ENCODE assay signal across 9 cellular contexts in the genomic region with DNA sequence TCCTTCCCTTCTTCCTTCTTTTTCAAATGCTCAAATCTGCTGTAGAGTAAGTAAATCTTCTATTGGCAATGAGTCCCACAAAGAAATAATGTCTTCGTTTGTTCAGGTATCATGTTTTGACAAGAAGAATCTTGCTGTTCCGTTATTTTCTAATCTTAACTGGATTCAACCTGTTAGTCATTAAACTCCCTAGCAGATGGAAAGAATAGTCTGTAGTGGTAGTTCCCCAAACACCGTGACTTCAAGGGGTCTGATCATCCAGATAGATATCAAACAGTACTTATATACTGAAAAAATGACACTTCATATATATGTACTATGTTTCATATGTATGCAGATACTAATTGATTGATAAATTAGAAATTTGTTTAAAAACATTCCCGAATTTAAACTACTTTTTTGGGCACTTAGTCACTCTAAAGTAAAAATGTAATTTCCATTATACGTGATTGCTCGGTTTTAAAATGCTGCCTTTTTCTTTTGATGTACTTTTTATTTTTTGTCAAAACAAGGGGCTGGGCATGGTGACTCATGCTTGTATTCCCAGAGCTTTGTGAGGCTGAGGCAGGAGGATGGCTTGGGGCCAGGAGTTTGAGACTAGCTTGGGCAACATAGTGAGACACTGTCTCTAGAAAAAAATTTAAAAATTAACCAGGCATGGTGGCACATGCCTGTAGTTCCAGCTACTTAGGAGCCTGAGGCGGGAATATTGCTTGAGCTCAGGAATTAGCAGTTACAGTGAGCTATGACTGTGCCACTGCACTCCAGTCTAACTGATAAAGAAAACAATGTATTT.
DNase-seq lines count a peak whose midpoint lies in the region; ATAC-seq and TF ChIP-seq lines count a peak whose summit lies in the region.
"Had no signal": no experiment of that assay in that cellular context is flagged by ENCODE, and none has a peak within 500 bp of the region (broad histone marks: within the 10 kb centered on the region; RNA-seq: fewer than 3 reads in every experiment).

No MANE protein-coding gene starts in this region.

- H4K20me1 ChIP-seq in fibroblast of lung (ENCODE audit: control insufficient read depth, extremely low read depth, insufficient read depth, low read length): no peaks in the 10 kb centered on the region
- H4K20me1 ChIP-seq in osteoblast (ENCODE audit: insufficient read depth, low read length): no peaks in the 10 kb centered on the region
- no peaks in the 10 kb centered on the region for H4K20me1 ChIP-seq in MM.1S (ENCODE audit: insufficient read depth, low read length)

- no peak for TF ChIP-seq CTCF in fibroblast of lung (conservative IDR thresholded peaks at IDR 0.05 in 1 of 2, IDR thresholded peaks at IDR 0.05 in 1 of 2; ENCODE audit: low read depth in 1 of 2, low read length in 2 of 2)
- TF ChIP-seq CTCF in osteoblast (IDR thresholded peaks at IDR 0.05; ENCODE audit: extremely low read depth, low read depth, low read length): no peak
- TF ChIP-seq CTCF in MM.1S (IDR thresholded peaks at IDR 0.05; ENCODE audit: low read length): no peak

- H3K9me3 ChIP-seq in fibroblast of lung (ENCODE audit: control insufficient read depth, insufficient read depth, low read depth, low read length): no peaks in the 10 kb centered on the region
- no peaks in the 10 kb centered on the region for H3K9me3 ChIP-seq in osteoblast (ENCODE audit: low read depth, low read length)
- H3K9me3 ChIP-seq in MM.1S (replicated peaks; ENCODE audit: insufficient read depth, low read length): no peaks in the 10 kb centered on the region

- peaks cover 24% of the 10 kb centered on the region for H3K4me1 ChIP-seq in fibroblast of lung (ENCODE audit: control insufficient read depth, extremely low read depth, insufficient read depth, low read length)
- H3K4me1 ChIP-seq in osteoblast (ENCODE audit: insufficient read depth, low read length): peaks cover 67% of the 10 kb centered on the region
- H3K4me1 ChIP-seq in MM.1S (ENCODE audit: low read length): no peaks in the 10 kb centered on the region

- no peak overlapping the region for H3K9ac ChIP-seq in fibroblast of lung (ENCODE audit: insufficient read depth, low read length)
- no peak overlapping the region for H3K9ac ChIP-seq in MM.1S (ENCODE audit: low read length)

- H3K4me3 Mint-ChIP-seq in stimulated activated naive B cell treated with anti-CD40 and anti-IgM and Interleukin-4, amounts not matched to agents 10 μg/mL and 1 μg/mL and 100 μg/mL, for 72 hours: no peak overlapping the region

- no peaks in the 10 kb centered on the region for H3K27me3 ChIP-seq in fibroblast of lung (ENCODE audit: control insufficient read depth, insufficient read depth, low read length)
- H3K27me3 ChIP-seq in osteoblast (ENCODE audit: insufficient read depth, low read length): no peaks in the 10 kb centered on the region
- H3K27me3 ChIP-seq in MM.1S (replicated peaks; ENCODE audit: insufficient read depth, low read length): no peaks in the 10 kb centered on the region

- H3K27ac ChIP-seq in fibroblast of lung (ENCODE audit: insufficient read depth, low read length) (no peak overlapping the region), osteoblast (ENCODE audit: low read depth, low read length) (peak overlapping the region; percentile 81), MM.1S (ENCODE audit: low read length) (no peak overlapping the region)

- H3K4me2 ChIP-seq in fibroblast of lung (ENCODE audit: extremely low read depth, insufficient read depth, low read length) (no peak overlapping the region), osteoblast (ENCODE audit: insufficient read depth, low read length) (peak overlapping the region; percentile 25), MM.1S (ENCODE audit: low read depth, low read length) (no peak overlapping the region)

- no peaks in the 10 kb centered on the region for H3K9me2 ChIP-seq in MM.1S (replicated peaks; ENCODE audit: insufficient read depth, low read length)

- DNase-seq in DMS53 treated with DMSO at 0.1 percent for 48 hours (lab: John Stamatoyannopoulos, UW; ENCODE audit: unreplicated experiment) (peak; percentile 17), RKO (ENCODE audit: low spot score) (peak; percentile 35), fibroblast of lung (ENCODE audit: low read depth in 2 of 2) (peak; percentile 89 to 92), osteoblast (ENCODE audit: insufficient read length, low spot score, missing footprints) (no peak), MM.1S (no peak), GF-D8 (lab: John Stamatoyannopoulos, UW) (no peak)
- no peak for DNase-seq in stimulated activated naive B cell treated with anti-CD40 and anti-IgM and Interleukin-4, amounts not matched to agents 10 μg/mL and 1 μg/mL and 100 μg/mL, for 72 hours
- DNase-seq in stimulated activated CD4-positive, alpha-beta T cell treated with anti-CD3 and anti-CD28 coated beads, Interleukin-15, amount 100 ng/mL, for 24 hours: no peak

- no peak for ATAC-seq in stimulated activated naive B cell treated with anti-CD40 and anti-IgM and Interleukin-4, amounts not matched to agents 10 μg/mL and 1 μg/mL and 100 μg/mL, for 72 hours (replicated peaks)

- H3K36me3 Mint-ChIP-seq in stimulated activated naive B cell treated with anti-CD40 and anti-IgM and Interleukin-4, amounts not matched to agents 10 μg/mL and 1 μg/mL and 100 μg/mL, for 72 hours: no peaks in the 10 kb centered on the region

- H3K36me3 ChIP-seq in fibroblast of lung (ENCODE audit: control insufficient read depth, insufficient read depth, low read length) (no peaks in the 10 kb centered on the region), osteoblast (ENCODE audit: insufficient read depth, low read length) (no peaks in the 10 kb centered on the region), MM.1S (replicated peaks; ENCODE audit: insufficient read depth, low read length) (no peaks in the 10 kb centered on the region)

- H2AFZ ChIP-seq in fibroblast of lung (ENCODE audit: low read length): no peak overlapping the region
- H2AFZ ChIP-seq in osteoblast (ENCODE audit: low read length): peak overlapping the region; percentile 44
- no peak overlapping the region for H2AFZ ChIP-seq in MM.1S (ENCODE audit: low read length)

- H3K4me3 ChIP-seq in fibroblast of lung (replicated peaks in 1 of 4; ENCODE audit: control extremely low read depth in 1 of 4, insufficient read depth in 1 of 4, low read depth in 3 of 4, low read length in 4 of 4): no peak overlapping the region
- H3K4me3 ChIP-seq in osteoblast (ENCODE audit: insufficient read depth, low read length): no peak overlapping the region
- no peak overlapping the region for H3K4me3 ChIP-seq in MM.1S (ENCODE audit: low read length)

- H3K27me3 Mint-ChIP-seq in stimulated activated naive B cell treated with anti-CD40 and anti-IgM and Interleukin-4, amounts not matched to agents 10 μg/mL and 1 μg/mL and 100 μg/mL, for 72 hours: no peaks in the 10 kb centered on the region

- H3K27ac Mint-ChIP-seq in stimulated activated naive B cell treated with anti-CD40 and anti-IgM and Interleukin-4, amounts not matched to agents 10 μg/mL and 1 μg/mL and 100 μg/mL, for 72 hours: no peak overlapping the region
- H3K27ac Mint-ChIP-seq: activated T-helper 2 cell treated with anti-CD3 and anti-CD28 coated beads, Interferon-gamma antibody, Interleukin-2, Interleukin-4, amounts not matched to agents 10 μg/mL and 5 μg/mL and 100 μg/mL, durations not matched to agents 14 hours and 24 hours and 36 hours had no signal

- H3K79me2 ChIP-seq in fibroblast of lung (ENCODE audit: control insufficient read depth, insufficient read depth, low read length) (no peaks in the 10 kb centered on the region), osteoblast (ENCODE audit: insufficient read depth, low read length) (no peaks in the 10 kb centered on the region), MM.1S (ENCODE audit: low read length) (no peaks in the 10 kb centered on the region)

- H3F3A ChIP-seq in MM.1S (ENCODE audit: insufficient read depth, low read length): no peaks in the 10 kb centered on the region

- H3K9me3 Mint-ChIP-seq in stimulated activated naive B cell treated with anti-CD40 and anti-IgM and Interleukin-4, amounts not matched to agents 10 μg/mL and 1 μg/mL and 100 μg/mL, for 72 hours: no peaks in the 10 kb centered on the region
- H3K9me3 Mint-ChIP-seq: activated T-helper 2 cell treated with anti-CD3 and anti-CD28 coated beads, Interferon-gamma antibody, Interleukin-2, Interleukin-4, amounts not matched to agents 10 μg/mL and 5 μg/mL and 100 μg/mL, durations not matched to agents 14 hours and 24 hours and 36 hours had no signal

- H3K4me1 Mint-ChIP-seq in stimulated activated naive B cell treated with anti-CD40 and anti-IgM and Interleukin-4, amounts not matched to agents 10 μg/mL and 1 μg/mL and 100 μg/mL, for 72 hours: peaks cover 0 to 2% of the 10 kb centered on the region in 2 donors

Comparison
In these comparisons a context has a peak if more than half of its experiments do, and no peak if none do; other contexts are left out.
1. DNase-seq: peak in DMS53 treated with DMSO at 0.1 percent for 48 hours (single experiment), RKO (single experiment) and fibroblast of lung (2 of 2); none in osteoblast (single experiment), MM.1S (single experiment), stimulated activated naive B cell treated with anti-CD40 and anti-IgM and Interleukin-4, amounts not matched to agents 10 μg/mL and 1 μg/mL and 100 μg/mL, for 72 hours (single experiment), GF-D8 (single experiment) and stimulated activated CD4-positive, alpha-beta T cell treated with anti-CD3 and anti-CD28 coated beads, Interleukin-15, amount 100 ng/mL, for 24 hours (single experiment).